In genomic region chr1:3518256-3518655, GRCh38 we compare ENCODE assay signal across 9 cellular contexts.
DNase-seq lines count a peak whose midpoint lies in the region; ATAC-seq and TF ChIP-seq lines count a peak whose summit lies in the region.
"Had no signal": no experiment of that assay in that cellular context is flagged by ENCODE, and none has a peak within 500 bp of the region (broad histone marks: within the 10 kb centered on the region; RNA-seq: fewer than 3 reads in every experiment).

No MANE protein-coding gene starts in this region.

- H3K4me1 ChIP-seq in esophagus muscularis mucosa, result no peaks in the 10 kb centered on the region

- no peaks in the 10 kb centered on the region for H3K27me3 ChIP-seq in esophagus muscularis mucosa

- DNase-seq in GM12865 (ENCODE audit: low read depth), result peak; percentile 32
- peak; percentile 59 for DNase-seq in activated CD4-positive, alpha-beta T cell treated with anti-CD3 and anti-CD28 coated beads for 48 hours
- DNase-seq in esophagus muscularis mucosa (ENCODE audit: extremely low spot score), result no peak
- peak; percentile 14 for DNase-seq in stimulated activated CD4-positive, alpha-beta T cell treated with anti-CD3 and anti-CD28 coated beads, Interleukin-15, amount 100 ng/mL, for 48 hours (ENCODE audit: low read depth in 2 of 2)
- DNase-seq in D341Med (ENCODE audit: low spot score), result no peak
- no peak for DNase-seq in CD1c-positive myeloid dendritic cell (ENCODE audit: extremely low spot score)
- no peak for DNase-seq in HuH-7 (ENCODE audit: low spot score)
- DNase-seq: amygdala had no signal

- TF ChIP-seq CTCF in GM12865 (IDR thresholded peaks at IDR 0.05; ENCODE audit: insufficient read depth, low read depth, low read length, missing control alignments) (peak; percentile 72), esophagus muscularis mucosa (IDR thresholded peaks at IDR 0.05) (peak in 2 of 3 experiments; percentile 25 to 59)

- no peak for TF ChIP-seq POLR2A in esophagus muscularis mucosa (IDR thresholded peaks at IDR 0.05; ENCODE audit: low read depth)

- no peak overlapping the region for H3K27ac ChIP-seq in esophagus muscularis mucosa (replicated peaks in 1 of 4)

- WGBS in esophagus muscularis mucosa, result no CpG with 5 or more reads among the region's 12 CpGs

- no peak overlapping the region for H3K4me3 ChIP-seq in GM12865 (ENCODE audit: low read depth, low read length)
- H3K4me3 ChIP-seq in esophagus muscularis mucosa, result no peak overlapping the region

- intact Hi-C loops in esophagus muscularis mucosa (cut with DNase I), result no loop called here

- H3K36me3 ChIP-seq in esophagus muscularis mucosa, result peaks cover 0 to 8% (median 0%) of the 10 kb centered on the region in 4 donors

- ATAC-seq in GM18517 (IDR thresholded peaks at IDR 0.05; ENCODE audit: unreplicated experiment), result no peak

- no peaks in the 10 kb centered on the region for H3K9me3 ChIP-seq in esophagus muscularis mucosa

- TF ChIP-seq EP300 in esophagus muscularis mucosa (IDR thresholded peaks at IDR 0.05), result no peak

Comparison
In these comparisons a context has a peak if more than half of its experiments do, and no peak if none do; other contexts are left out.
1. DNase-seq: peak in GM12865 (single experiment), activated CD4-positive, alpha-beta T cell treated with anti-CD3 and anti-CD28 coated beads for 48 hours (single experiment) and stimulated activated CD4-positive, alpha-beta T cell treated with anti-CD3 and anti-CD28 coated beads, Interleukin-15, amount 100 ng/mL, for 48 hours (2 of 2); none in esophagus muscularis mucosa (single experiment), D341Med (single experiment), CD1c-positive myeloid dendritic cell (single experiment) and HuH-7 (single experiment).